1 cellular context compared by ENCODE assay signal in the genomic region with DNA sequence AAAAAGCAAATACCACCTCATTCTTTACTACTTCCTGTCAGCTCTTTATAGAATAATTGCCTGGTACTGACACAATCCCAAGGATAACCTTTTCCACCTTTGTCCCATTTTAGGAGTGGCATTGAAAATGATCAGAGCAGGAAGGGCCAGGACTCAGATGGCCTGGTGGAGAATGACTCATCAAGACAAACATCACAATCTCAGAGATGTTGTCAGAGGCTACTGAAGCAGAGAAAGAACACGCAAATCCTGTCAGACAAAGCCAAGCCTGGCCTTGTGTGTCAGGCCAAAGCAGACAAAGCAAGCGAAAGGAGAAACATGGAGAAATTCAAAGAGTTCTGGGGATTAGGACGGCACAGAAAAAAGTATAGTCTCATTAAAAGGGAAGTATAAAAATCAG.
TF ChIP-seq lines count a peak whose summit lies in the region.

No MANE protein-coding gene starts in this region.

TF ChIP-seq in HepG2, 621 proteins besides CTCF, POLR2A, EP300 and RAD21 (continued from another document and continues in another):
- no peak for TF ChIP-seq THYN1 (CRISPR knock-in tag; IDR thresholded peaks at IDR 0.05; ENCODE audit: borderline replicate concordance, low read depth)
- TF ChIP-seq, protein P1, sequence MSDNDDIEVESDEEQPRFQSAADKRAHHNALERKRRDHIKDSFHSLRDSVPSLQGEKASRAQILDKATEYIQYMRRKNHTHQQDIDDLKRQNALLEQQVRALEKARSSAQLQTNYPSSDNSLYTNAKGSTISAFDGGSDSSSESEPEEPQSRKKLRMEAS (IDR thresholded peaks at IDR 0.05) = no peak
- no peak for TF ChIP-seq ZNF296 (CRISPR knock-in tag; conservative IDR thresholded peaks at IDR 0.05)
- TF ChIP-seq, protein P2, sequence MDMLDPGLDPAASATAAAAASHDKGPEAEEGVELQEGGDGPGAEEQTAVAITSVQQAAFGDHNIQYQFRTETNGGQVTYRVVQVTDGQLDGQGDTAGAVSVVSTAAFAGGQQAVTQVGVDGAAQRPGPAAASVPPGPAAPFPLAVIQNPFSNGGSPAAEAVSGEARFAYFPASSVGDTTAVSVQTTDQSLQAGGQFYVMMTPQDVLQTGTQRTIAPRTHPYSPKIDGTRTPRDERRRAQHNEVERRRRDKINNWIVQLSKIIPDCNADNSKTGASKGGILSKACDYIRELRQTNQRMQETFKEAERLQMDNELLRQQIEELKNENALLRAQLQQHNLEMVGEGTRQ (IDR thresholded peaks at IDR 0.05; ENCODE audit: low read depth, low read length) = no peak
- TF ChIP-seq, protein P2 (CRISPR knock-in tag; IDR thresholded peaks at IDR 0.05; ENCODE audit: borderline replicate concordance) = no peak
- TF ChIP-seq MIXL1 (CRISPR knock-in tag; IDR thresholded peaks at IDR 0.05) = peak; percentile 92
- TF ChIP-seq, protein P3, sequence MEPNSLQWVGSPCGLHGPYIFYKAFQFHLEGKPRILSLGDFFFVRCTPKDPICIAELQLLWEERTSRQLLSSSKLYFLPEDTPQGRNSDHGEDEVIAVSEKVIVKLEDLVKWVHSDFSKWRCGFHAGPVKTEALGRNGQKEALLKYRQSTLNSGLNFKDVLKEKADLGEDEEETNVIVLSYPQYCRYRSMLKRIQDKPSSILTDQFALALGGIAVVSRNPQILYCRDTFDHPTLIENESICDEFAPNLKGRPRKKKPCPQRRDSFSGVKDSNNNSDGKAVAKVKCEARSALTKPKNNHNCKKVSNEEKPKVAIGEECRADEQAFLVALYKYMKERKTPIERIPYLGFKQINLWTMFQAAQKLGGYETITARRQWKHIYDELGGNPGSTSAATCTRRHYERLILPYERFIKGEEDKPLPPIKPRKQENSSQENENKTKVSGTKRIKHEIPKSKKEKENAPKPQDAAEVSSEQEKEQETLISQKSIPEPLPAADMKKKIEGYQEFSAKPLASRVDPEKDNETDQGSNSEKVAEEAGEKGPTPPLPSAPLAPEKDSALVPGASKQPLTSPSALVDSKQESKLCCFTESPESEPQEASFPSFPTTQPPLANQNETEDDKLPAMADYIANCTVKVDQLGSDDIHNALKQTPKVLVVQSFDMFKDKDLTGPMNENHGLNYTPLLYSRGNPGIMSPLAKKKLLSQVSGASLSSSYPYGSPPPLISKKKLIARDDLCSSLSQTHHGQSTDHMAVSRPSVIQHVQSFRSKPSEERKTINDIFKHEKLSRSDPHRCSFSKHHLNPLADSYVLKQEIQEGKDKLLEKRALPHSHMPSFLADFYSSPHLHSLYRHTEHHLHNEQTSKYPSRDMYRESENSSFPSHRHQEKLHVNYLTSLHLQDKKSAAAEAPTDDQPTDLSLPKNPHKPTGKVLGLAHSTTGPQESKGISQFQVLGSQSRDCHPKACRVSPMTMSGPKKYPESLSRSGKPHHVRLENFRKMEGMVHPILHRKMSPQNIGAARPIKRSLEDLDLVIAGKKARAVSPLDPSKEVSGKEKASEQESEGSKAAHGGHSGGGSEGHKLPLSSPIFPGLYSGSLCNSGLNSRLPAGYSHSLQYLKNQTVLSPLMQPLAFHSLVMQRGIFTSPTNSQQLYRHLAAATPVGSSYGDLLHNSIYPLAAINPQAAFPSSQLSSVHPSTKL (CRISPR knock-in tag; IDR thresholded peaks at IDR 0.05) = peak; percentile 96
- peak; percentile 92 for TF ChIP-seq SOX5 (CRISPR knock-in tag; IDR thresholded peaks at IDR 0.05; ENCODE audit: borderline replicate concordance)
- TF ChIP-seq SKI (IDR thresholded peaks at IDR 0.05; ENCODE audit: partially characterized antibody) = peak; percentile 78
- TF ChIP-seq TEAD3 (CRISPR knock-in tag; optimal IDR thresholded peaks at IDR 0.05; ENCODE audit: borderline replicate concordance) = peak; percentile 87
- TF ChIP-seq TSC22D2 (CRISPR knock-in tag; IDR thresholded peaks at IDR 0.05; ENCODE audit: borderline replicate concordance) = no peak
- TF ChIP-seq, protein P4, sequence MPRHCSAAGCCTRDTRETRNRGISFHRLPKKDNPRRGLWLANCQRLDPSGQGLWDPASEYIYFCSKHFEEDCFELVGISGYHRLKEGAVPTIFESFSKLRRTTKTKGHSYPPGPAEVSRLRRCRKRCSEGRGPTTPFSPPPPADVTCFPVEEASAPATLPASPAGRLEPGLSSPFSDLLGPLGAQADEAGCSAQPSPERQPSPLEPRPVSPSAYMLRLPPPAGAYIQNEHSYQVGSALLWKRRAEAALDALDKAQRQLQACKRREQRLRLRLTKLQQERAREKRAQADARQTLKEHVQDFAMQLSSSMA (CRISPR knock-in tag; IDR thresholded peaks at IDR 0.05) = no peak
- no peak for TF ChIP-seq ARHGAP35 (CRISPR knock-in tag; IDR thresholded peaks at IDR 0.05; ENCODE audit: borderline replicate concordance)
- TF ChIP-seq, protein P5, sequence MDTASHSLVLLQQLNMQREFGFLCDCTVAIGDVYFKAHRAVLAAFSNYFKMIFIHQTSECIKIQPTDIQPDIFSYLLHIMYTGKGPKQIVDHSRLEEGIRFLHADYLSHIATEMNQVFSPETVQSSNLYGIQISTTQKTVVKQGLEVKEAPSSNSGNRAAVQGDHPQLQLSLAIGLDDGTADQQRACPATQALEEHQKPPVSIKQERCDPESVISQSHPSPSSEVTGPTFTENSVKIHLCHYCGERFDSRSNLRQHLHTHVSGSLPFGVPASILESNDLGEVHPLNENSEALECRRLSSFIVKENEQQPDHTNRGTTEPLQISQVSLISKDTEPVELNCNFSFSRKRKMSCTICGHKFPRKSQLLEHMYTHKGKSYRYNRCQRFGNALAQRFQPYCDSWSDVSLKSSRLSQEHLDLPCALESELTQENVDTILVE (CRISPR knock-in tag; IDR thresholded peaks at IDR 0.05) = 0 out of 2 replicates have a peak, but pooled peaks have one; percentile 65
- no peak for TF ChIP-seq ZNF451 (CRISPR knock-in tag; IDR thresholded peaks at IDR 0.05)
- TF ChIP-seq PHF5A (CRISPR knock-in tag; IDR thresholded peaks at IDR 0.05; ENCODE audit: low read depth, unreplicated experiment) = no peak
- TF ChIP-seq HNRNPH1 (optimal IDR thresholded peaks at IDR 0.05; ENCODE audit: low read depth, low read length) = no peak
- TF ChIP-seq, protein P6, sequence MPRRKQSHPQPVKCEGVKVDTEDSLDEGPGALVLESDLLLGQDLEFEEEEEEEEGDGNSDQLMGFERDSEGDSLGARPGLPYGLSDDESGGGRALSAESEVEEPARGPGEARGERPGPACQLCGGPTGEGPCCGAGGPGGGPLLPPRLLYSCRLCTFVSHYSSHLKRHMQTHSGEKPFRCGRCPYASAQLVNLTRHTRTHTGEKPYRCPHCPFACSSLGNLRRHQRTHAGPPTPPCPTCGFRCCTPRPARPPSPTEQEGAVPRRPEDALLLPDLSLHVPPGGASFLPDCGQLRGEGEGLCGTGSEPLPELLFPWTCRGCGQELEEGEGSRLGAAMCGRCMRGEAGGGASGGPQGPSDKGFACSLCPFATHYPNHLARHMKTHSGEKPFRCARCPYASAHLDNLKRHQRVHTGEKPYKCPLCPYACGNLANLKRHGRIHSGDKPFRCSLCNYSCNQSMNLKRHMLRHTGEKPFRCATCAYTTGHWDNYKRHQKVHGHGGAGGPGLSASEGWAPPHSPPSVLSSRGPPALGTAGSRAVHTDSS (CRISPR knock-in tag; conservative IDR thresholded peaks at IDR 0.05) = no peak
- no peak for TF ChIP-seq SP1 (IDR thresholded peaks at IDR 0.05)
- TF ChIP-seq SP1 (CRISPR knock-in tag; IDR thresholded peaks at IDR 0.05) = no peak
- no peak for TF ChIP-seq NFYC (CRISPR knock-in tag; IDR thresholded peaks at IDR 0.05)
- TF ChIP-seq CHCHD3 (CRISPR knock-in tag; IDR thresholded peaks at IDR 0.05) = no peak
- TF ChIP-seq CREM (IDR thresholded peaks at IDR 0.05) = peak; percentile 82
- no peak for TF ChIP-seq CREM (CRISPR knock-in tag; IDR thresholded peaks at IDR 0.05)
- TF ChIP-seq PHF21A (CRISPR knock-in tag; IDR thresholded peaks at IDR 0.05) = no peak; the same call in 1 of the 2 replicates
- peak; percentile 88 for TF ChIP-seq TBX2 (CRISPR knock-in tag; IDR thresholded peaks at IDR 0.05; ENCODE audit: borderline replicate concordance)
- TF ChIP-seq ZNF841 (CRISPR knock-in tag; IDR thresholded peaks at IDR 0.05; ENCODE audit: borderline replicate concordance) = no peak
- no peak for TF ChIP-seq AGO1 (IDR thresholded peaks at IDR 0.05; ENCODE audit: low read depth, low read length, poor library complexity, severe bottlenecking)
- no peak for TF ChIP-seq ETV6 (CRISPR knock-in tag; conservative IDR thresholded peaks at IDR 0.05)
- peak; percentile 81; the same call in 1 of the 2 replicates for TF ChIP-seq YEATS2 (CRISPR knock-in tag; IDR thresholded peaks at IDR 0.05; ENCODE audit: borderline replicate concordance)
- no peak for TF ChIP-seq FOXM1 (CRISPR knock-in tag; IDR thresholded peaks at IDR 0.05)
- TF ChIP-seq CBX5 (CRISPR knock-in tag; IDR thresholded peaks at IDR 0.05; ENCODE audit: borderline replicate concordance) = peak; percentile 80; the same call in 1 of the 2 replicates
- TF ChIP-seq PPARG (CRISPR knock-in tag; conservative IDR thresholded peaks at IDR 0.05) = peak; percentile 100
- TF ChIP-seq ZNF543 (CRISPR knock-in tag; IDR thresholded peaks at IDR 0.05) = no peak
- TF ChIP-seq ZBTB3 (CRISPR knock-in tag; IDR thresholded peaks at IDR 0.05; ENCODE audit: borderline replicate concordance, low read depth) = no peak
- no peak for TF ChIP-seq ZSCAN20 (CRISPR knock-in tag; IDR thresholded peaks at IDR 0.05; ENCODE audit: borderline replicate concordance)
- no peak for TF ChIP-seq FOXP1 (IDR thresholded peaks at IDR 0.05)
- peak; percentile 73 for TF ChIP-seq FOXP1 (CRISPR knock-in tag; IDR thresholded peaks at IDR 0.05)
- no peak for TF ChIP-seq ADNP (CRISPR knock-in tag; IDR thresholded peaks at IDR 0.05)
- TF ChIP-seq SUZ12 (IDR thresholded peaks at IDR 0.05; ENCODE audit: low read depth, low read length) = no peak
- TF ChIP-seq, protein P7, sequence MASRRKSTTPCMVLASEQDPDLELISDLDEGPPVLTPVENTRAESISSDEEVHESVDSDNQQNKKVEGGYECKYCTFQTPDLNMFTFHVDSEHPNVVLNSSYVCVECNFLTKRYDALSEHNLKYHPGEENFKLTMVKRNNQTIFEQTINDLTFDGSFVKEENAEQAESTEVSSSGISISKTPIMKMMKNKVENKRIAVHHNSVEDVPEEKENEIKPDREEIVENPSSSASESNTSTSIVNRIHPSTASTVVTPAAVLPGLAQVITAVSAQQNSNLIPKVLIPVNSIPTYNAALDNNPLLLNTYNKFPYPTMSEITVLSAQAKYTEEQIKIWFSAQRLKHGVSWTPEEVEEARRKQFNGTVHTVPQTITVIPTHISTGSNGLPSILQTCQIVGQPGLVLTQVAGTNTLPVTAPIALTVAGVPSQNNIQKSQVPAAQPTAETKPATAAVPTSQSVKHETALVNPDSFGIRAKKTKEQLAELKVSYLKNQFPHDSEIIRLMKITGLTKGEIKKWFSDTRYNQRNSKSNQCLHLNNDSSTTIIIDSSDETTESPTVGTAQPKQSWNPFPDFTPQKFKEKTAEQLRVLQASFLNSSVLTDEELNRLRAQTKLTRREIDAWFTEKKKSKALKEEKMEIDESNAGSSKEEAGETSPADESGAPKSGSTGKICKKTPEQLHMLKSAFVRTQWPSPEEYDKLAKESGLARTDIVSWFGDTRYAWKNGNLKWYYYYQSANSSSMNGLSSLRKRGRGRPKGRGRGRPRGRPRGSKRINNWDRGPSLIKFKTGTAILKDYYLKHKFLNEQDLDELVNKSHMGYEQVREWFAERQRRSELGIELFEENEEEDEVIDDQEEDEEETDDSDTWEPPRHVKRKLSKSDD (CRISPR knock-in tag; IDR thresholded peaks at IDR 0.05; ENCODE audit: low read depth) = no peak
- TF ChIP-seq, protein P8, sequence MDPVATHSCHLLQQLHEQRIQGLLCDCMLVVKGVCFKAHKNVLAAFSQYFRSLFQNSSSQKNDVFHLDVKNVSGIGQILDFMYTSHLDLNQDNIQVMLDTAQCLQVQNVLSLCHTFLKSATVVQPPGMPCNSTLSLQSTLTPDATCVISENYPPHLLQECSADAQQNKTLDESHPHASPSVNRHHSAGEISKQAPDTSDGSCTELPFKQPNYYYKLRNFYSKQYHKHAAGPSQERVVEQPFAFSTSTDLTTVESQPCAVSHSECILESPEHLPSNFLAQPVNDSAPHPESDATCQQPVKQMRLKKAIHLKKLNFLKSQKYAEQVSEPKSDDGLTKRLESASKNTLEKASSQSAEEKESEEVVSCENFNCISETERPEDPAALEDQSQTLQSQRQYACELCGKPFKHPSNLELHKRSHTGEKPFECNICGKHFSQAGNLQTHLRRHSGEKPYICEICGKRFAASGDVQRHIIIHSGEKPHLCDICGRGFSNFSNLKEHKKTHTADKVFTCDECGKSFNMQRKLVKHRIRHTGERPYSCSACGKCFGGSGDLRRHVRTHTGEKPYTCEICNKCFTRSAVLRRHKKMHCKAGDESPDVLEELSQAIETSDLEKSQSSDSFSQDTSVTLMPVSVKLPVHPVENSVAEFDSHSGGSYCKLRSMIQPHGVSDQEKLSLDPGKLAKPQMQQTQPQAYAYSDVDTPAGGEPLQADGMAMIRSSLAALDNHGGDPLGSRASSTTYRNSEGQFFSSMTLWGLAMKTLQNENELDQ (CRISPR knock-in tag; IDR thresholded peaks at IDR 0.05; ENCODE audit: borderline replicate concordance) = no peak
- TF ChIP-seq ZSCAN12 (CRISPR knock-in tag; IDR thresholded peaks at IDR 0.05) = no peak
- TF ChIP-seq ZMYM3 (CRISPR knock-in tag; IDR thresholded peaks at IDR 0.05) = peak; percentile 47; the same call in 1 of the 2 replicates
- no peak for TF ChIP-seq ZNF563 (CRISPR knock-in tag; IDR thresholded peaks at IDR 0.05)
- TF ChIP-seq, protein P9, sequence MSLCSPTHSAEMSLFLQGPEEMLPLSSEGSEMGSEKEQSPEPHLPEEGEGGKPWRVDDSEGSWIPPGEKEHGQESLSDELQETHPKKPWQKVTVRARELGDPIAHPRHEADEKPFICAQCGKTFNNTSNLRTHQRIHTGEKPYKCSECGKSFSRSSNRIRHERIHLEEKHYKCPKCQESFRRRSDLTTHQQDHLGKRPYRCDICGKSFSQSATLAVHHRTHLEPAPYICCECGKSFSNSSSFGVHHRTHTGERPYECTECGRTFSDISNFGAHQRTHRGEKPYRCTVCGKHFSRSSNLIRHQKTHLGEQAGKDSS (CRISPR knock-in tag; IDR thresholded peaks at IDR 0.05; ENCODE audit: borderline replicate concordance, low read depth) = no peak; the same call in 1 of the 2 replicates
- no peak for TF ChIP-seq ZBTB7B (CRISPR knock-in tag; IDR thresholded peaks at IDR 0.05)
- TF ChIP-seq MAZ (IDR thresholded peaks at IDR 0.05; ENCODE audit: borderline replicate concordance, low read depth, low read length) = no peak
- TF ChIP-seq MAZ (CRISPR knock-in tag; IDR thresholded peaks at IDR 0.05; ENCODE audit: low read depth) = no peak
- TF ChIP-seq GATA4 (IDR thresholded peaks at IDR 0.05; ENCODE audit: borderline replicate concordance, low read depth) = peak; percentile 39; the same call in 1 of the 2 replicates
